In the genomic region with DNA sequence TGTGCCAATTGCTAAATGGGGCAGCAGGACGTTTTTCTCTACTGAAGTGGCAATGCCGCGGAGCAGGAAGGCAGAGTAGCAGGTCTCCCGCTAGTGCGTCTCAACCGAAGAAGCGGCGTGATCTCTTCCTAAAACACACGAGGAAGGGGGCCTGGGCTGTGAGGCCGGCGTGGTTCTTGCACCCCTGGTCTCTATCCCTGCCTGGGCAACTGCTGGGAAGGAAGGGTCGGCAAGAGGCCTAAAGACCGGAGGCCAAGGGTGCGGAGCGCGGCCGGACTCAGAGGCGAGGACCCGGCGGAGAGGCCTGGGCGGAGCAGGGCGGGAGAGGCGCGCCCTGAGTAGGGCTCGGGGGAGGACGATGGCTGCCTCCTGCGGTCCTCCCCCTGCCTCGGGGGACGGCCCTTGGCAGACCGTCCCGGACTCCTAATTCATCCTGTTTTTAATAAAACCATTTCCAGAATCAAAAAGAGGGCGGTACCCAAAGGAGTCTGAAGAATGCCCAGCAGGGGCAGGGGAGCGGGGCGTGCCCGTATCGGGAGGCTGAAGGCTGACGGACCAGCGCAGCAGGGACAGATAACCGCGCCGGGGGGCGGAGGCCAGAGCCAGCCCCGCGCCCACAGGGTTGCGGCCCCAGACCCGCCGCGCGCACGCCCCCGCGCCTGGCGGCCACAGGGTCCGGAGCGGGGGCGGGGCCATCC, we compare ENCODE assay signal across 8 cellular contexts. TPM values are rescaled to one million over a fixed set of nuclear protein-coding genes. Genes with fewer than 3 reads are reported as not detected.
DNase-seq lines count a peak whose midpoint lies in the region; ATAC-seq and TF ChIP-seq lines count a peak whose summit lies in the region.

No MANE protein-coding gene starts in this region.

- ATAC-seq in GM21619 (IDR thresholded peaks at IDR 0.05; ENCODE audit: unreplicated experiment) = peak; percentile 43
- ATAC-seq in activated naive CD8-positive, alpha-beta T cell treated with anti-CD3 and anti-CD28 coated beads, Interleukin-2, amount 50 U/mL, for 24 hours = peak; percentile 58

- DNase-seq in EH (ENCODE audit: low read depth) (peak; percentile 93), HuH-7.5 (ENCODE audit: low spot score) (peak; percentile 20), SHP77 (lab: John Stamatoyannopoulos, UW) (peak; percentile 75 to 92), cardiac muscle cell (ENCODE audit: low read depth in 1 of 2, low spot score in 1 of 2) (peak in 1 of 2 donors; percentile 95), trophoblast cell (peak; percentile 42 to 72), NK-92 (lab: John Stamatoyannopoulos, UW; ENCODE audit: unreplicated experiment) (no peak)
- DNase-seq in activated naive CD8-positive, alpha-beta T cell treated with anti-CD3 and anti-CD28 coated beads, Interleukin-2, amount 50 U/mL, for 24 hours = peak; percentile 57

- H3K36me3 Mint-ChIP-seq in activated naive CD8-positive, alpha-beta T cell treated with anti-CD3 and anti-CD28 coated beads, Interleukin-2, amount 50 U/mL, for 24 hours (ENCODE audit: low read depth) = no peaks in the 10 kb centered on the region

- peaks cover 26% of the 10 kb centered on the region for H3K4me1 Mint-ChIP-seq in activated naive CD8-positive, alpha-beta T cell treated with anti-CD3 and anti-CD28 coated beads, Interleukin-2, amount 50 U/mL, for 24 hours

- peak overlapping the region; percentile 52 for H3K27ac ChIP-seq in cardiac muscle cell
- H3K27ac ChIP-seq in trophoblast cell (ENCODE audit: low read depth, low read length) = peak overlapping the region; percentile 52

- peak overlapping the region; percentile 4 for H2BK12ac ChIP-seq in trophoblast cell (ENCODE audit: low read length)

- peak overlapping the region; percentile 81 for H3K4me2 ChIP-seq in trophoblast cell (ENCODE audit: low read length)

- no peaks in the 10 kb centered on the region for H3K9me3 Mint-ChIP-seq in activated naive CD8-positive, alpha-beta T cell treated with anti-CD3 and anti-CD28 coated beads, Interleukin-2, amount 50 U/mL, for 24 hours

- peak overlapping the region; percentile 92 for H2AFZ ChIP-seq in trophoblast cell (ENCODE audit: insufficient read depth, low read length, poor library complexity)

- peak overlapping the region; percentile 40 for H4K91ac ChIP-seq in trophoblast cell (ENCODE audit: low read depth, low read length)

- no peak overlapping the region for H3K23ac ChIP-seq in trophoblast cell (ENCODE audit: low read length)

- H2AK5ac ChIP-seq in trophoblast cell (ENCODE audit: low read length) = peak overlapping the region; percentile 2

- H3K4me1 ChIP-seq in cardiac muscle cell (ENCODE audit: low read depth) (peaks cover 8% of the 10 kb centered on the region), trophoblast cell (ENCODE audit: control insufficient read depth in 1 of 2, insufficient read depth in 2 of 2, low read length in 2 of 2) (peaks cover 7 to 12% of the 10 kb centered on the region in 2 experiments)

- no peaks in the 10 kb centered on the region for H3K27me3 ChIP-seq in cardiac muscle cell
- H3K27me3 ChIP-seq in trophoblast cell (ENCODE audit: insufficient read depth, low read length) = no peaks in the 10 kb centered on the region

- H3K4me3 ChIP-seq in cardiac muscle cell = peak overlapping the region; percentile 43
- H3K4me3 ChIP-seq in trophoblast cell (ENCODE audit: low read depth, low read length) = peak overlapping the region; percentile 83

- H3K27me3 Mint-ChIP-seq in activated naive CD8-positive, alpha-beta T cell treated with anti-CD3 and anti-CD28 coated beads, Interleukin-2, amount 50 U/mL, for 24 hours = peaks cover 6% of the 10 kb centered on the region

- peak overlapping the region; percentile 85 for H3K4me3 Mint-ChIP-seq in activated naive CD8-positive, alpha-beta T cell treated with anti-CD3 and anti-CD28 coated beads, Interleukin-2, amount 50 U/mL, for 24 hours

- peak overlapping the region; percentile 90 for H3K18ac ChIP-seq in trophoblast cell (ENCODE audit: low read length)

- peak overlapping the region; percentile 72 for H4K12ac ChIP-seq in trophoblast cell (ENCODE audit: low read depth, low read length)

- H3K27ac Mint-ChIP-seq in activated naive CD8-positive, alpha-beta T cell treated with anti-CD3 and anti-CD28 coated beads, Interleukin-2, amount 50 U/mL, for 24 hours = peak overlapping the region; percentile 81

- H2BK120ac ChIP-seq in trophoblast cell (ENCODE audit: insufficient read depth, low read length, poor library complexity) = peak overlapping the region; percentile 18

- H4K8ac ChIP-seq in trophoblast cell (ENCODE audit: low read depth, low read length) = peak overlapping the region; percentile 83

- peak overlapping the region; percentile 37 for H3K4ac ChIP-seq in trophoblast cell (ENCODE audit: low read depth, low read length)

- H3K14ac ChIP-seq in trophoblast cell (ENCODE audit: low read length) = peak overlapping the region; percentile 80

- peaks cover 17% of the 10 kb centered on the region for H3K79me2 ChIP-seq in trophoblast cell (ENCODE audit: control insufficient read depth, insufficient read depth, low read length, poor library complexity)

- no peaks in the 10 kb centered on the region for H3K9me3 ChIP-seq in cardiac muscle cell (ENCODE audit: low read depth)
- H3K9me3 ChIP-seq in trophoblast cell (ENCODE audit: insufficient read depth, low read depth, low read length) = no peaks in the 10 kb centered on the region

- peak overlapping the region; percentile 73 for H3K9ac ChIP-seq in trophoblast cell (ENCODE audit: low read length)

- peak overlapping the region; percentile 71 for H2BK5ac ChIP-seq in trophoblast cell (ENCODE audit: low read depth, low read length, poor library complexity)

- H3K36me3 ChIP-seq in cardiac muscle cell = no peaks in the 10 kb centered on the region
- no peaks in the 10 kb centered on the region for H3K36me3 ChIP-seq in trophoblast cell (ENCODE audit: control insufficient read depth in 1 of 2, insufficient read depth in 2 of 2, low read length in 2 of 2)

- peaks cover 13% of the 10 kb centered on the region for H3K79me1 ChIP-seq in trophoblast cell (ENCODE audit: low read length)

- no peak for TF ChIP-seq CTCF in cardiac muscle cell (IDR thresholded peaks at IDR 0.05; ENCODE audit: low read depth, low read length)

- WGBS in trophoblast cell (ENCODE audit: extremely low coverage, insufficient coverage, insufficient read length) = no CpG with 5 or more reads among the region's 56 CpGs

RNA-seq across cellular contexts. Expression of gene APLP2, which starts 0.6 kb away (rescaled TPM):
- total RNA-seq in cardiac muscle cell = 469 and 608 TPM in 2 replicates
- 515 and 571 TPM in 2 replicates for polyA plus RNA-seq in cardiac muscle cell
- polyA plus RNA-seq in trophoblast cell (2013) = 357 and 374 TPM in 2 replicates
